ENCODE assay signal across 15 cellular contexts in the genomic region with DNA sequence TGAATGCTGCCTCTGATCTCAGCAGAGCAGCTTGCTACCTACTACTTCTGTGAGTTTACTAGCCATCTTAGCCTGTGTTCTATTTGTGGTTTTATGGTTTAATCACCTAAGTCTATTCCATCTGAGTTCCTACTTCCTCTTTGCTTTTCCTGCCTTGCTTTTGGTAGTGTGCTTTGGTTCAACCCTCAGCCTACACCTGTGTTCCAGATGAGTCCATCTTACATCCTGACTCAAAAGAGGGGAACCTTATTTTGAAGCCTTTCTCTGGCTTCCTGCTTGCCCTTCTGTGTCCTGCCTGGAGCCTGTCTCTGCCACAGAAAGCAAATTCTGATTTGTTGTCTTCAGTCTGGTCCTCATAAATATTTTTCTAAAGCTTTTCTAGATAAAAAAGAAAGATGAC.
DNase-seq lines count a peak whose midpoint lies in the region; ATAC-seq and TF ChIP-seq lines count a peak whose summit lies in the region.
"Had no signal": no experiment of that assay in that cellular context is flagged by ENCODE, and none has a peak within 500 bp of the region (broad histone marks: within the 10 kb centered on the region; RNA-seq: fewer than 3 reads in every experiment).

No MANE protein-coding gene starts in this region.

- peak; percentile 55 for ATAC-seq in GM18867 (IDR thresholded peaks at IDR 0.05; ENCODE audit: unreplicated experiment)
- ATAC-seq in GM21529 (IDR thresholded peaks at IDR 0.05; ENCODE audit: unreplicated experiment): peak; percentile 69
- peak; percentile 51 for ATAC-seq in HG03066 (IDR thresholded peaks at IDR 0.05; ENCODE audit: low read depth, unreplicated experiment)
- ATAC-seq in activated B cell treated with CpG ODN at 0.5 μM for 24 hours (ENCODE audit: low read depth): peak; percentile 37

- H3K9me3 Mint-ChIP-seq in activated B cell treated with CpG ODN at 0.5 μM for 24 hours: peaks cover 7% of the 10 kb centered on the region

- intact Hi-C loops in activated B cell treated with CpG ODN at 0.5 μM for 24 hours (cut with micrococcal nuclease): no loop called here

- no peaks in the 10 kb centered on the region for H3K36me3 Mint-ChIP-seq in activated B cell treated with CpG ODN at 0.5 μM for 24 hours (ENCODE audit: low read depth)

- no peak overlapping the region for H3K4me3 Mint-ChIP-seq in activated B cell treated with CpG ODN at 0.5 μM for 24 hours

- peaks cover 15% of the 10 kb centered on the region for H3K4me1 Mint-ChIP-seq in activated B cell treated with CpG ODN at 0.5 μM for 24 hours

- CTCF ChIA-PET in activated B cell treated with CpG ODN at 0.5 μM for 24 hours (lab: Charles Lee): no interaction called here

- no peak for TF ChIP-seq CTCF in activated B cell treated with CpG ODN at 0.5 μM for 24 hours (IDR thresholded peaks at IDR 0.05)

- POLR2A ChIA-PET in activated B cell treated with CpG ODN at 0.5 μM for 24 hours (lab: Charles Lee): no interaction called here

- H3K27ac Mint-ChIP-seq in activated B cell treated with CpG ODN at 0.5 μM for 24 hours: no peak overlapping the region

- no peak for DNase-seq in activated B cell treated with CpG ODN at 0.5 μM for 24 hours
- DNase-seq in NCI-H1105 (lab: John Stamatoyannopoulos, UW): no peak
- DNase-seq in activated CD8-positive, alpha-beta memory T cell treated with anti-CD3 and anti-CD28 coated beads for 24 hours: no peak
- no peak for DNase-seq in NCI-H2107 (lab: John Stamatoyannopoulos, UW)
- DNase-seq in COLO829 (ENCODE audit: low spot score): no peak
- DNase-seq: activated CD4-positive, alpha-beta T cell treated with anti-CD3 and anti-CD28 coated beads, Interleukin-2, amount 50 U/mL, for 1 hour; activated gamma-delta T cell treated with Interleukin-2 at 50 U/mL for 16 hours; C1 segment of cervical spinal cord; central memory CD4-positive, alpha-beta T cell; NCI-H146; stimulated activated naive CD4-positive, alpha-beta T cell treated with Interleukin-2 at 50 U/mL for 16 hours; SW 1271 had no signal

- H3K27me3 Mint-ChIP-seq in activated B cell treated with CpG ODN at 0.5 μM for 24 hours: no peaks in the 10 kb centered on the region
